8 cellular contexts compared by ENCODE assay signal in the genomic region with DNA sequence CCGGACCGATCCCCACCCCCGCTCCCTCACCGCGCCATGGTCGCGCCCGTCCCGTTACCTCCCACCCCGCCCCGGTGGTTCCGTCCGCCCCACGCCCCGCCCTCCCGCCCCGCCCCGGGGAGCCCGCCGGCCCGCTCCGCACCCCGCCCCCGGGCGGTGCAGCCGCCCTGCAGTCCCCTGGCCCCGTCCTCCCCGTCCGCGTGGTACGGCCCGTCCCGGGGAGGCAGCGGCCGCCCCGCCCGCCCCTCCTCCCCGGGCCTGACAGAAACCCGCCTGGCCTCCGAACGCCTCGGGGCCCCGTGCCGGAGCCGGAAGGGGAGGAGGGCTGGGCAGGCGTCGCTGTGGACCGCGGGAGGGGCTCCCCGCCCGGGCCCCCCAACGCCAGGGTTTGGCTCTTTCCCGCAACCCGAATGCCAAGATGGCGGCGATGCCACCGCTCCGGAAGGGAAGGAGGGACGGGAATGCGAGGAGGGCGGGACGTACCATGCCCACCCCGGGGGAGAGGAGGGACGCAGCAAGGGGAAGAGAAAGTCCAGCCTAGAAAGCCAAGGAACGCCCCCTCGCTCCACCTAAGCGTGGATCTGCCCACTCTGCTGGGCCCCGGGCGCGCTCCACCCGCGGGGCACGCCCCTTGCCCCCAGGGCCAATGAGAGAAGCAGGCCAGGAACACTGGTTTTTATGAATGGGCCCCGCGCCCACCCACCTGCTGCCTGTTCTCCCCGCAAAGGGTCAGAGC. TPM values are rescaled to one million over a fixed set of nuclear protein-coding genes. Genes with fewer than 3 reads are reported as not detected.
DNase-seq lines count a peak whose midpoint lies in the region; ATAC-seq and TF ChIP-seq lines count a peak whose summit lies in the region.

A gene (minus strand): TSS at position 56 of the 736 bp plus-strand sequence. CDS start 132 bp downstream, outside the sequence.

- H3K27me3 ChIP-seq in adrenal gland: no peaks in the 10 kb centered on the region
- no peaks in the 10 kb centered on the region for H3K27me3 ChIP-seq in heart left ventricle
- H3K27me3 ChIP-seq in transverse colon: no peaks in the 10 kb centered on the region

- TF ChIP-seq POLR2A in adrenal gland (IDR thresholded peaks at IDR 0.05) (peak; percentile 30 to 53), heart left ventricle (IDR thresholded peaks at IDR 0.05) (peak in 1 of 2 donors; percentile 57), transverse colon (IDR thresholded peaks at IDR 0.05) (peak; percentile 63)

- intact Hi-C loops in adrenal gland (cut with DNase I): no loop called here
- intact Hi-C loops in heart left ventricle (cut with DNase I): loop anchor here in 5 of 10 donors (1.0 to 5.0 kb wide), 4 partner anchors 26 to 55 kb away; a partner anchor contains a TSS
- intact Hi-C loops in transverse colon (cut with DNase I; ENCODE audit: low total_unique reads): no loop called here

- DNase-seq in GM13977 (ENCODE audit: low spot score) (peak; percentile 97), NCI-H146 treated with DMSO at 0.1 percent for 48 hours (lab: John Stamatoyannopoulos, UW; ENCODE audit: unreplicated experiment) (peak; percentile 94), T-helper 1 cell (peak; percentile 72 to 94 (median 75)), adrenal gland (peak; percentile 96 to 99 (median 98)), heart left ventricle (peak; percentile 96 to 98 (median 96)), pons (ENCODE audit: low spot score) (peak; percentile 95), transverse colon (peak; percentile 97)

- H3K4me3 ChIP-seq in adrenal gland (peak within 1 kb of the TSS; percentile 64 to 99 (median 68)), heart left ventricle (peak within 1 kb of the TSS; percentile 65 to 98 (median 82)), transverse colon (peak within 1 kb of the TSS; percentile 72 to 88 (median 83))

- TF ChIP-seq CTCF in GM13977 (IDR thresholded peaks at IDR 0.05; ENCODE audit: extremely low read depth, insufficient read depth, missing control alignments) (no peak), adrenal gland (IDR thresholded peaks at IDR 0.05) (peak in 1 of 6 experiments; percentile 6), heart left ventricle (IDR thresholded peaks at IDR 0.05) (no peak), transverse colon (IDR thresholded peaks at IDR 0.05) (no peak)

- 0 to 1% (median 0%) methylated on average over 3 to 75 of the region's 76 CpGs for WGBS in adrenal gland, 4 donors
- 0 to 1% (median 1%) methylated on average over 24 to 76 of the region's 76 CpGs for WGBS in heart left ventricle, 4 donors
- WGBS in transverse colon (ENCODE audit: low coverage in 1 of 2), 2 donors: 0% methylated on average over 17 of the region's 76 CpGs; no CpG with 5 or more reads in 1 of the 2 donors

- in situ Hi-C loops in GM13977 (cut with MboI; ENCODE audit: low pct_unique_long_range_greater_than_20kb, low sequenced_read_pairs, unreplicated experiment) (no loop called here), transverse colon (cut with MboI; ENCODE audit: low pct_ligation_motif_present in 1 of 4, low pct_unique_long_range_greater_than_20kb in 1 of 4, low sequenced_read_pairs in 3 of 4) (no loop called here)

- H3K4me1 ChIP-seq in adrenal gland (replicated peaks in 1 of 2) (peaks cover 15 to 34% of the 10 kb centered on the region in 2 donors), heart left ventricle (peaks cover 6 to 42% (median 27%) of the 10 kb centered on the region in 12 donors), transverse colon (peaks cover 19 to 35% (median 30%) of the 10 kb centered on the region in 4 donors)

- TF ChIP-seq EP300 in transverse colon (IDR thresholded peaks at IDR 0.05; ENCODE audit: low read depth): peak; percentile 43

- peak within 1 kb of the TSS; percentile 98 to 100 (median 100) for H3K27ac ChIP-seq in adrenal gland
- peak within 1 kb of the TSS; percentile 89 to 100 (median 99) for H3K27ac ChIP-seq in heart left ventricle
- peak within 1 kb of the TSS; percentile 94 to 99 (median 97) for H3K27ac ChIP-seq in transverse colon

- ATAC-seq in HG02870 (IDR thresholded peaks at IDR 0.05; ENCODE audit: unreplicated experiment): peak; percentile 81
- ATAC-seq in heart left ventricle: peak; percentile 93 to 97 (median 96)

- H3K36me3 ChIP-seq in adrenal gland (replicated peaks in 1 of 2): peaks cover 0 to 38% of the 10 kb centered on the region in 2 donors
- peaks cover 0 to 55% (median 47%) of the 10 kb centered on the region in 9 donors for H3K36me3 ChIP-seq in heart left ventricle
- H3K36me3 ChIP-seq in transverse colon: peaks cover 0 to 30% (median 15%) of the 10 kb centered on the region in 4 donors

- H3K9me3 ChIP-seq in adrenal gland (replicated peaks in 1 of 3) (no peaks in the 10 kb centered on the region), heart left ventricle (peaks cover 0 to 7% (median 0%) of the 10 kb centered on the region in 12 donors), transverse colon (no peaks in the 10 kb centered on the region)

RNA-seq across cellular contexts. Expression of the gene that starts here (rescaled TPM):
- total RNA-seq in adrenal gland: 10 to 100 TPM; 48.5 to 92.4 (median 74.9) TPM
- 10 to 100 TPM; 30.0 to 49.9 (median 44.0) TPM for polyA plus RNA-seq in adrenal gland
- total RNA-seq in heart left ventricle: 10 to 100 TPM; 39.4 to 55.0 (median 48.5) TPM
- 10 to 100 TPM; 23.3 to 38.9 TPM for polyA plus RNA-seq in heart left ventricle
- 10 to 100 TPM; 15.3 to 63.5 (median 23.5) TPM for total RNA-seq in transverse colon

Comparison
In these comparisons a context has a peak if more than half of its experiments do, and no peak if none do; other contexts are left out.
1. Peak in every context shown above with its lines: DNase-seq, ATAC-seq, H3K4me3 ChIP-seq and H3K27ac ChIP-seq.